19 cellular contexts compared by ENCODE assay signal in genomic region chr3:36653095-36653494, GRCh38.
DNase-seq lines count a peak whose midpoint lies in the region; ATAC-seq and TF ChIP-seq lines count a peak whose summit lies in the region.
"Had no signal": no experiment of that assay in that cellular context is flagged by ENCODE, and none has a peak within 500 bp of the region (broad histone marks: within the 10 kb centered on the region; RNA-seq: fewer than 3 reads in every experiment).

No MANE protein-coding gene starts in this region.

- CTCF ChIA-PET in activated CD4-positive, alpha-beta T cell treated with anti-CD3 and anti-CD28 coated beads for 36 hours (lab: Charles Lee): interaction anchor here (0.8 kb wide), 1 partner anchor 140 kb away, joined by 3 read pairs; no protein-coding TSS in a partner anchor

- peak; percentile 79 for DNase-seq in A172 (ENCODE audit: low spot score)
- peak; percentile 15 for DNase-seq in HFF-Myc (ENCODE audit: extremely low read depth, low read depth)
- peak; percentile 4 for DNase-seq in amniotic epithelial cell (ENCODE audit: low read depth)
- peak; percentile 57 for DNase-seq in fibroblast of villous mesenchyme (ENCODE audit: low read depth)
- no peak for DNase-seq in omental fat pad (ENCODE audit: low spot score)
- no peak for DNase-seq in activated CD4-positive, alpha-beta T cell treated with anti-CD3 and anti-CD28 coated beads for 36 hours
- DNase-seq in T-helper 2 cell: no peak
- DNase-seq: activated naive CD8-positive, alpha-beta T cell treated with anti-CD3 and anti-CD28 coated beads, Interleukin-2, amount 50 U/mL, for 24 hours; endodermal cell; glutamatergic neuron; NCI-H187 treated with DMSO at 0.1 percent for 48 hours; NCI-H526; stimulated activated naive CD8-positive, alpha-beta T cell treated with anti-CD3 and anti-CD28 coated beads, Interleukin-15, amount 100 ng/mL, for 72 hours; uterus had no signal

- no peaks in the 10 kb centered on the region for H3K4me1 Mint-ChIP-seq in activated CD4-positive, alpha-beta T cell treated with anti-CD3 and anti-CD28 coated beads for 36 hours
- H3K4me1 Mint-ChIP-seq: activated naive CD8-positive, alpha-beta T cell treated with anti-CD3 and anti-CD28 coated beads, Interleukin-2, amount 50 U/mL, for 24 hours; endodermal cell; neural crest cell; stimulated activated naive CD8-positive, alpha-beta T cell treated with anti-CD3 and anti-CD28 coated beads, Interleukin-15, amount 100 ng/mL, for 72 hours had no signal

- H3K4me3 ChIP-seq in HFF-Myc (replicated peaks; ENCODE audit: low read depth, low read length) (no peak overlapping the region), fibroblast of villous mesenchyme (ENCODE audit: low read depth, low read length) (no peak overlapping the region)
- H3K4me3 ChIP-seq: HAP-1, right atrium auricular region, uterus had no signal

- no peaks in the 10 kb centered on the region for H3K36me3 Mint-ChIP-seq in activated CD4-positive, alpha-beta T cell treated with anti-CD3 and anti-CD28 coated beads for 36 hours (ENCODE audit: low read depth)

- no peak for ATAC-seq in omental fat pad (ENCODE audit: low FRiP score)
- no peak for ATAC-seq in GM21381 (IDR thresholded peaks at IDR 0.05; ENCODE audit: unreplicated experiment)
- no peak for ATAC-seq in activated CD4-positive, alpha-beta T cell treated with anti-CD3 and anti-CD28 coated beads for 36 hours
- ATAC-seq: activated naive CD8-positive, alpha-beta T cell treated with anti-CD3 and anti-CD28 coated beads, Interleukin-2, amount 50 U/mL, for 24 hours; Panc1; stimulated activated naive CD8-positive, alpha-beta T cell treated with anti-CD3 and anti-CD28 coated beads, Interleukin-15, amount 100 ng/mL, for 72 hours had no signal

- H3K4me3 Mint-ChIP-seq in activated CD4-positive, alpha-beta T cell treated with anti-CD3 and anti-CD28 coated beads for 36 hours: no peak overlapping the region
- H3K4me3 Mint-ChIP-seq: activated naive CD8-positive, alpha-beta T cell treated with anti-CD3 and anti-CD28 coated beads, Interleukin-2, amount 50 U/mL, for 24 hours; endodermal cell; neural crest cell; stimulated activated naive CD8-positive, alpha-beta T cell treated with anti-CD3 and anti-CD28 coated beads, Interleukin-15, amount 100 ng/mL, for 72 hours had no signal

- POLR2A ChIA-PET in activated CD4-positive, alpha-beta T cell treated with anti-CD3 and anti-CD28 coated beads for 36 hours (lab: Charles Lee): no interaction called here

- H3K27me3 Mint-ChIP-seq in activated CD4-positive, alpha-beta T cell treated with anti-CD3 and anti-CD28 coated beads for 36 hours: peaks cover 22% of the 10 kb centered on the region

- intact Hi-C loops in activated CD4-positive, alpha-beta T cell treated with anti-CD3 and anti-CD28 coated beads for 36 hours (cut with DNase I, micrococcal nuclease): no loop called here

- TF ChIP-seq CTCF in HFF-Myc (IDR thresholded peaks at IDR 0.05; ENCODE audit: low read depth, low read length, missing control alignments) (no peak), fibroblast of villous mesenchyme (IDR thresholded peaks at IDR 0.05; ENCODE audit: insufficient read depth, low read depth, low read length) (no peak), omental fat pad (IDR thresholded peaks at IDR 0.05) (no peak)

- H3K27ac Mint-ChIP-seq in activated CD4-positive, alpha-beta T cell treated with anti-CD3 and anti-CD28 coated beads for 36 hours: no peak overlapping the region
- H3K27ac Mint-ChIP-seq: activated naive CD8-positive, alpha-beta T cell treated with anti-CD3 and anti-CD28 coated beads, Interleukin-2, amount 50 U/mL, for 24 hours; endodermal cell had no signal

- H3K9me3 Mint-ChIP-seq in activated CD4-positive, alpha-beta T cell treated with anti-CD3 and anti-CD28 coated beads for 36 hours (ENCODE audit: low read depth): no peaks in the 10 kb centered on the region
- H3K9me3 Mint-ChIP-seq: activated naive CD8-positive, alpha-beta T cell treated with anti-CD3 and anti-CD28 coated beads, Interleukin-2, amount 50 U/mL, for 24 hours; endodermal cell had no signal

Comparison
In these comparisons a context has a peak if more than half of its experiments do, and no peak if none do; other contexts are left out.
1. DNase-seq: peak in A172 (single experiment), HFF-Myc (single experiment), amniotic epithelial cell (single experiment) and fibroblast of villous mesenchyme (single experiment); none in omental fat pad (single experiment), activated CD4-positive, alpha-beta T cell treated with anti-CD3 and anti-CD28 coated beads for 36 hours (single experiment) and T-helper 2 cell (0 of 5).